34 cellular contexts compared by ENCODE assay signal in genomic region chr3:19254784-19255338, GRCh38.
"Had no signal": no experiment of that assay in that cellular context is flagged by ENCODE, and none has a peak within 500 bp of the region (broad histone marks: within the 10 kb centered on the region; RNA-seq: fewer than 3 reads in every experiment).

No MANE protein-coding gene starts in this region.

- H3K4me1 ChIP-seq: ascending aorta had no signal

- ATAC-seq: activated CD8-positive, alpha-beta T cell treated with anti-CD3 and anti-CD28 coated beads for 36 hours; activated T-cell treated with anti-CD3 and anti-CD28 coated beads, Interleukin-2, amount 50 U/mL, for 72 hours; activated T-helper 17 cell treated with anti-CD3 and anti-CD28 coated beads, Interleukin-2, amount 50 U/mL, for 72 hours; Right ventricle myocardium inferior; SK-N-SH treated with all-trans-retinoic acid at 6 μM for 48 hours had no signal

- DNase-seq: activated CD4-positive, alpha-beta T cell treated with anti-CD3 and anti-CD28 coated beads, Interleukin-2, amount 10 ng/mL, durations not matched to agents 24 days and 14 days; activated CD4-positive, alpha-beta T cell treated with anti-CD3 and anti-CD28 coated beads, Interleukin-2, amount 50 U/mL, for 4 hours; activated CD8-positive, alpha-beta T cell treated with anti-CD3 and anti-CD28 coated beads for 36 hours; activated gamma-delta T cell; activated naive CD4-positive, alpha-beta T cell treated with Interleukin-2 at 50 U/mL for 16 hours; activated naive CD8-positive, alpha-beta T cell treated with anti-CD3 and anti-CD28 coated beads, Interleukin-2, amount 10 ng/mL, durations not matched to agents 7 days and 5 days; activated T-cell treated with anti-CD3 and anti-CD28 coated beads, Interleukin-2, amount 50 U/mL, for 1 hour; activated T-cell treated with anti-CD3 and anti-CD28 coated beads, Interleukin-2, amount 50 U/mL, for 72 hours; amygdala; Karpas-422; NCI-H1092 treated with DMSO at 0.1 percent for 48 hours; NCI-H1417; NCI-H146; NCI-H187; NCI-H2029 treated with DMSO at 0.1 percent for 48 hours; NCI-H2107; NCI-H2171; NCI-H2227 treated with DMSO at 0.1 percent for 48 hours; NCI-H446; NCI-H510A treated with DMSO at 0.1 percent for 48 hours; NCI-H69; PC-9; SIG-M5; SW 1271; T-helper 1 cell; T1000 had no signal

- H2AFZ ChIP-seq: PC-9 had no signal

- H3K27ac Mint-ChIP-seq: activated CD4-positive, alpha-beta T cell treated with anti-CD3 and anti-CD28 coated beads, Interleukin-2, amount 10 ng/mL, durations not matched to agents 24 days and 14 days; activated CD8-positive, alpha-beta T cell treated with anti-CD3 and anti-CD28 coated beads for 36 hours; activated naive CD4-positive, alpha-beta T cell treated with anti-CD3 and anti-CD28 coated beads, Interleukin-2, amount 50 U/mL, for 24 hours; activated naive CD8-positive, alpha-beta T cell treated with anti-CD3 and anti-CD28 coated beads, Interleukin-2, amount 10 ng/mL, durations not matched to agents 7 days and 5 days; activated T-cell treated with anti-CD3 and anti-CD28 coated beads, Interleukin-2, amount 50 U/mL, for 72 hours; activated T-helper 17 cell treated with anti-CD3 and anti-CD28 coated beads, Interleukin-2, amount 50 U/mL, for 72 hours had no signal

- H3K9me3 ChIP-seq: ascending aorta had no signal

- H3K9me3 Mint-ChIP-seq: activated CD4-positive, alpha-beta T cell treated with anti-CD3 and anti-CD28 coated beads, Interleukin-2, amount 10 ng/mL, durations not matched to agents 24 days and 14 days; activated CD8-positive, alpha-beta T cell treated with anti-CD3 and anti-CD28 coated beads for 36 hours; activated naive CD4-positive, alpha-beta T cell treated with anti-CD3 and anti-CD28 coated beads, Interleukin-2, amount 50 U/mL, for 24 hours; activated naive CD8-positive, alpha-beta T cell treated with anti-CD3 and anti-CD28 coated beads, Interleukin-2, amount 10 ng/mL, durations not matched to agents 7 days and 5 days; activated T-cell treated with anti-CD3 and anti-CD28 coated beads, Interleukin-2, amount 50 U/mL, for 72 hours; central memory CD8-positive, alpha-beta T cell had no signal

- H3K36me3 Mint-ChIP-seq: activated naive CD4-positive, alpha-beta T cell treated with anti-CD3 and anti-CD28 coated beads, Interleukin-2, amount 50 U/mL, for 24 hours; activated naive CD8-positive, alpha-beta T cell treated with anti-CD3 and anti-CD28 coated beads, Interleukin-2, amount 10 ng/mL, durations not matched to agents 7 days and 5 days had no signal

- H3K27me3 ChIP-seq: ascending aorta, cardiac muscle cell had no signal

- H3K4me1 Mint-ChIP-seq: activated T-helper 17 cell treated with anti-CD3 and anti-CD28 coated beads, Interleukin-2, amount 50 U/mL, for 72 hours; central memory CD8-positive, alpha-beta T cell had no signal

- H3K27ac ChIP-seq: ascending aorta, cardiac muscle cell, PC-9, RWPE1 had no signal

- H3K4me3 Mint-ChIP-seq: activated CD4-positive, alpha-beta T cell treated with anti-CD3 and anti-CD28 coated beads, Interleukin-2, amount 10 ng/mL, durations not matched to agents 24 days and 14 days; activated CD8-positive, alpha-beta T cell treated with anti-CD3 and anti-CD28 coated beads for 36 hours; activated naive CD4-positive, alpha-beta T cell treated with anti-CD3 and anti-CD28 coated beads, Interleukin-2, amount 50 U/mL, for 24 hours; activated naive CD8-positive, alpha-beta T cell treated with anti-CD3 and anti-CD28 coated beads, Interleukin-2, amount 10 ng/mL, durations not matched to agents 7 days and 5 days; activated T-cell treated with anti-CD3 and anti-CD28 coated beads, Interleukin-2, amount 50 U/mL, for 72 hours; activated T-helper 17 cell treated with anti-CD3 and anti-CD28 coated beads, Interleukin-2, amount 50 U/mL, for 72 hours; central memory CD8-positive, alpha-beta T cell had no signal

- H3K27me3 Mint-ChIP-seq: activated CD4-positive, alpha-beta T cell treated with anti-CD3 and anti-CD28 coated beads, Interleukin-2, amount 10 ng/mL, durations not matched to agents 24 days and 14 days; activated naive CD8-positive, alpha-beta T cell treated with anti-CD3 and anti-CD28 coated beads, Interleukin-2, amount 10 ng/mL, durations not matched to agents 7 days and 5 days; central memory CD8-positive, alpha-beta T cell had no signal

- H3K4me2 ChIP-seq: PC-9 had no signal

- H3K36me3 ChIP-seq: ascending aorta, cardiac muscle cell had no signal

- H3K4me3 ChIP-seq: ascending aorta, cardiac muscle cell, PC-9 had no signal
